ENCODE assay signal across 8 cellular contexts in genomic region chr17:43626066-43626465, GRCh38. TPM values are rescaled to one million over a fixed set of nuclear protein-coding genes. Genes with fewer than 3 reads are reported as not detected.
"Had no signal": no experiment of that assay in that cellular context is flagged by ENCODE, and none has a peak within 500 bp of the region (broad histone marks: within the 10 kb centered on the region; RNA-seq: fewer than 3 reads in every experiment).

No MANE protein-coding gene starts in this region.

- FAIRE-seq: H1, H54, HTR-8/SVneo had no signal

- H2AFZ ChIP-seq: GM23338 had no signal

- ATAC-seq: GM23338 had no signal

- DNase-seq: H9, HCEC 1CT, KG1 had no signal

- H3K4me3 ChIP-seq: GM23338 had no signal

- H3K4me2 ChIP-seq: GM23338 had no signal

RNA-seq across cellular contexts. Expression of gene MEOX1, which starts 35.7 kb away (rescaled TPM):
- total RNA-seq: GM23338, H1, H9, HT-29 had no signal
- polyA plus RNA-seq: GM23338, H1 had no signal
